In genomic region chr5:154287136-154287535, GRCh38 we compare ENCODE assay signal across 9 cellular contexts.
A peak's percentile ranks its signal among the peaks of the same experiment; 100 is the strongest.
DNase-seq lines count a peak whose midpoint lies in the region; ATAC-seq and TF ChIP-seq lines count a peak whose summit lies in the region.
"Had no signal": no experiment of that assay in that cellular context is flagged by ENCODE, and none has a peak within 500 bp of the region (broad histone marks: within the 10 kb centered on the region; RNA-seq: fewer than 3 reads in every experiment).

No MANE protein-coding gene starts in this region.

- H3K27me3 ChIP-seq in AG04450 (ENCODE audit: control insufficient read depth, insufficient read depth, low read length), result no peaks in the 10 kb centered on the region
- no peaks in the 10 kb centered on the region for H3K27me3 ChIP-seq in Panc1 (ENCODE audit: control insufficient read depth, insufficient read depth, low read length)
- H3K27me3 ChIP-seq in muscle layer of colon (ENCODE audit: control insufficient read depth in 1 of 2, insufficient read depth in 2 of 2, low read length in 2 of 2), result no peaks in the 10 kb centered on the region

- H3K27ac ChIP-seq in AG04450 (ENCODE audit: low read depth, low read length) (no peak overlapping the region), Panc1 (ENCODE audit: low read length) (peak overlapping the region; percentile 68), muscle layer of colon (ENCODE audit: low read depth, low read length) (peak overlapping the region; percentile 37), OCI-LY7 (ENCODE audit: low read depth, low read length, poor library complexity, severe bottlenecking) (no peak overlapping the region)

- BruUV-seq in Panc1 (replicated peaks; lab: Mats Ljungman, UMichigan), result no TSS peak
- no TSS peak for BruUV-seq in OCI-LY7 (replicated peaks; lab: Mats Ljungman, UMichigan)

- intact Hi-C loops in Panc1 (cut with micrococcal nuclease; ENCODE audit: unreplicated experiment), result no loop called here
- intact Hi-C loops in OCI-LY7 (cut with micrococcal nuclease; ENCODE audit: unreplicated experiment), result no loop called here

- no peak for TF ChIP-seq CTCF in AG04450 (IDR thresholded peaks at IDR 0.05; ENCODE audit: low read depth, low read length)
- no peak for TF ChIP-seq CTCF in Panc1 (IDR thresholded peaks at IDR 0.05)
- no peak for TF ChIP-seq CTCF in OCI-LY7 (conservative IDR thresholded peaks at IDR 0.05; ENCODE audit: low read length)

- H3K4me1 ChIP-seq in Panc1 (ENCODE audit: control insufficient read depth, insufficient read depth, low read length) (peaks cover 27% of the 10 kb centered on the region), muscle layer of colon (ENCODE audit: insufficient read depth, low read length) (peaks cover 32% of the 10 kb centered on the region), OCI-LY7 (ENCODE audit: insufficient read depth, low read length, poor library complexity, severe bottlenecking) (no peaks in the 10 kb centered on the region)

- no peak overlapping the region for H3K9ac ChIP-seq in muscle layer of colon (ENCODE audit: low read length)

- no peak overlapping the region for H2AFZ ChIP-seq in OCI-LY7 (ENCODE audit: low read length)

- in situ Hi-C loops in Panc1 (cut with HindIII; ENCODE audit: low pct_unique_long_range_greater_than_20kb, low sequenced_read_pairs), result no loop called here

- H3K4me3 ChIP-seq in AG04450 (ENCODE audit: low read depth, low read length), result no peak overlapping the region
- H3K4me3 ChIP-seq in Panc1 (ENCODE audit: low read depth in 2 of 2, low read length in 2 of 2), result peak overlapping the region in 1 of 2 experiments; percentile 6; a peak in 2 of 4 replicates
- H3K4me3 ChIP-seq in muscle layer of colon (ENCODE audit: low read depth in 1 of 2, low read length in 2 of 2), result no peak overlapping the region
- H3K4me3 ChIP-seq in OCI-LY7 (ENCODE audit: low read depth, low read length, poor library complexity, severe bottlenecking), result no peak overlapping the region

- no peak overlapping the region for H3K4me2 ChIP-seq in OCI-LY7 (ENCODE audit: low read length)

- H4K20me1 ChIP-seq in OCI-LY7 (ENCODE audit: insufficient read depth, low read length), result no peaks in the 10 kb centered on the region

- POLR2A ChIA-PET in AG04450 (lab: Yijun Ruan, JAX), result interaction anchor here (0.9 to 2.4 kb wide), 5 partner anchors 10 to 97 kb away, joined by 5 to 22 read pairs (median 7); partner anchors contain the start of gene GALNT10
- POLR2A ChIA-PET in Panc1 (lab: Charles Lee), result interaction anchor here (0.6 kb wide), 1 partner anchor 9 kb away, joined by 3 read pairs; no protein-coding TSS in a partner anchor
- POLR2A ChIA-PET in OCI-LY7 (lab: Charles Lee), result no interaction called here

- peak; percentile 87 for ATAC-seq in Panc1

- H3K79me2 ChIP-seq in OCI-LY7 (ENCODE audit: insufficient read depth, low read depth, low read length), result no peaks in the 10 kb centered on the region

- H3K9me2 ChIP-seq in OCI-LY7 (ENCODE audit: insufficient read depth, low read length), result no peaks in the 10 kb centered on the region

- DNase-seq in AG04450 (ENCODE audit: low read depth, low spot score), result peak; percentile 49
- no peak for DNase-seq in Panc1 (ENCODE audit: low read depth, low spot score)
- DNase-seq in fibroblast of gingiva (ENCODE audit: low read depth), result peak; percentile 52
- DNase-seq in NCI-H1048 (lab: John Stamatoyannopoulos, UW), result no peak
- no peak for DNase-seq in NCI-H146 (lab: John Stamatoyannopoulos, UW)
- DNase-seq in OCI-LY7 (ENCODE audit: low spot score), result no peak
- DNase-seq in NCI-H146 treated with DMSO at 0.1 percent for 48 hours (lab: John Stamatoyannopoulos, UW; ENCODE audit: unreplicated experiment), result no peak
- DNase-seq: stimulated activated CD4-positive, alpha-beta T cell treated with anti-CD3 and anti-CD28 coated beads, Interleukin-4, amount 100 ng/mL, for 24 hours had no signal

- no peaks in the 10 kb centered on the region for H3K9me3 ChIP-seq in AG04450 (ENCODE audit: control insufficient read depth, insufficient read depth, low read length)
- no peaks in the 10 kb centered on the region for H3K9me3 ChIP-seq in Panc1 (ENCODE audit: control insufficient read depth, insufficient read depth, low read depth, low read length)
- H3K9me3 ChIP-seq in muscle layer of colon (ENCODE audit: low read length), result no peaks in the 10 kb centered on the region
- no peaks in the 10 kb centered on the region for H3K9me3 ChIP-seq in OCI-LY7 (ENCODE audit: low read length)

- H3K36me3 ChIP-seq in Panc1 (ENCODE audit: control insufficient read depth, insufficient read depth, low read length) (no peaks in the 10 kb centered on the region), muscle layer of colon (ENCODE audit: insufficient read depth, low read length) (no peaks in the 10 kb centered on the region), OCI-LY7 (ENCODE audit: insufficient read depth, low read length) (no peaks in the 10 kb centered on the region)

- CTCF ChIA-PET in AG04450 (lab: Charles Lee), result interaction anchor here (0.9 to 3.3 kb wide), 4 partner anchors 10 to 118 kb away, joined by 3 to 15 read pairs (median 4); no protein-coding TSS in a partner anchor
- CTCF ChIA-PET in Panc1 (lab: Charles Lee), result no interaction called here
- CTCF ChIA-PET in OCI-LY7 (lab: Charles Lee; ENCODE audit: unreplicated experiment), result no interaction called here

Comparison
In these comparisons a context has a peak if more than half of its experiments do, and no peak if none do; other contexts are left out.
1. DNase-seq: peak in AG04450 (single experiment) and fibroblast of gingiva (single experiment); none in Panc1 (single experiment), NCI-H1048 (single experiment), NCI-H146 (single experiment), OCI-LY7 (single experiment) and NCI-H146 treated with DMSO at 0.1 percent for 48 hours (single experiment).
2. H3K27ac ChIP-seq: peak in Panc1 (single experiment) and muscle layer of colon (single experiment); none in AG04450 (single experiment) and OCI-LY7 (single experiment).